Comparison of ENCODE assay signal across 22 cellular contexts in the genomic region with DNA sequence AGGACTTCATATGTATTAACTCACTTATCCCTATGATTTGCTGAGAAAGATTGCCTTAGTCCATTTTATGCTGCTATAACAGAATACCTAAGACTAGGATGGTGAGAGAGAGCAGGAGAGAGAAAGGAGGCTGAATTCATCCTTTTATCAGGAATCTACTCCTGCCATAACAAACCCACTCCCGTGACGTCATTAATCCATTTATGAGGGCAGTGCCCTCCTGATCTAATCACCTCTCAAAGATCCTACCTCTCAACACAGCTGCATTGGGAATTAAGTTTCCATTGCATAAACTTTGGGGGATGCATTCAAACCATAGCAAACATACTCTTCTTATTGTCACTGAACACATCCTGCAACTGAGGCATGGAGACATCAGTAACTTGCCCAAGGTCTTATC.
DNase-seq lines count a peak whose midpoint lies in the region; ATAC-seq, FAIRE-seq and TF ChIP-seq lines count a peak whose summit lies in the region.
"Had no signal": no experiment of that assay in that cellular context is flagged by ENCODE, and none has a peak within 500 bp of the region (broad histone marks: within the 10 kb centered on the region; RNA-seq: fewer than 3 reads in every experiment).

No MANE protein-coding gene starts in this region.

- in situ Hi-C loops in K562 (cut with MboI), result no loop called here

- H3K36me3 ChIP-seq in GM23338 (ENCODE audit: insufficient read depth) (no peaks in the 10 kb centered on the region), K562 (ENCODE audit: control insufficient read depth, insufficient read depth, low read length) (no peaks in the 10 kb centered on the region), osteoblast (ENCODE audit: insufficient read depth, low read length) (no peaks in the 10 kb centered on the region)

- CTCF ChIA-PET in K562 (lab: Yijun Ruan, JAX; ENCODE audit: low intra/inter-chr PET ratio), result no interaction called here

- ATAC-seq in GM23338 (no peak), K562 (no peak)

- no peak for TF ChIP-seq POLR2A in K562 (conservative IDR thresholded peaks at IDR 0.05)

- WGBS in K562 (ENCODE audit: insufficient coverage, low coverage, missing lambda C conversion rate), result 0% methylated on average over 2 of the region's 2 CpGs

- TF ChIP-seq CTCF in GM23338 (conservative IDR thresholded peaks at IDR 0.05; ENCODE audit: low read depth in 2 of 2), result no peak
- no peak for TF ChIP-seq CTCF in K562 (IDR thresholded peaks at IDR 0.05 in 2 of 3, conservative IDR thresholded peaks at IDR 0.05 in 1 of 3; ENCODE audit: insufficient read depth in 2 of 3, low read depth in 1 of 3, low read length in 3 of 3)
- no peak for TF ChIP-seq CTCF in osteoblast (IDR thresholded peaks at IDR 0.05; ENCODE audit: extremely low read depth, low read depth, low read length)

- no peaks in the 10 kb centered on the region for H3F3A ChIP-seq in GM23338 (replicated peaks; ENCODE audit: low read depth)

- no peak overlapping the region for H3K4me3 ChIP-seq in GM23338
- H3K4me3 ChIP-seq in K562, result no peak overlapping the region
- no peak overlapping the region for H3K4me3 ChIP-seq in osteoblast (ENCODE audit: insufficient read depth, low read length)
- H3K4me3 ChIP-seq: A549 had no signal

- no peak overlapping the region for H3K27ac Mint-ChIP-seq in GM23338
- H3K27ac Mint-ChIP-seq: CD4-positive, alpha-beta memory T cell had no signal

- BruUV-seq in K562 (replicated peaks; lab: Mats Ljungman, UMichigan), result no TSS peak

- no peak for TF ChIP-seq RAD21 in K562 (CRISPR knock-in tag; conservative IDR thresholded peaks at IDR 0.05 in 1 of 2, IDR thresholded peaks at IDR 0.05 in 1 of 2)

- peaks cover 12% of the 10 kb centered on the region for H3K9me2 ChIP-seq in GM23338 (ENCODE audit: insufficient read depth)

- H3K4me2 ChIP-seq in GM23338, result no peak overlapping the region
- no peak overlapping the region for H3K4me2 ChIP-seq in K562 (ENCODE audit: insufficient read depth, low read length)
- H3K4me2 ChIP-seq in osteoblast (ENCODE audit: insufficient read depth, low read length), result no peak overlapping the region

- H3K4me1 Mint-ChIP-seq in GM23338, result peaks cover 8% of the 10 kb centered on the region; the same call in 1 of the 3 replicates

- no peaks in the 10 kb centered on the region for H3K9me1 ChIP-seq in K562 (ENCODE audit: control insufficient read depth, insufficient read depth, low read length)

- intact Hi-C loops in K562 (cut with micrococcal nuclease), result loop anchor here (10.0 kb wide), 1 partner anchor 96 kb away; no protein-coding TSS in a partner anchor

- no peaks in the 10 kb centered on the region for H3K9me3 Mint-ChIP-seq in GM23338
- H3K9me3 Mint-ChIP-seq: CD4-positive, alpha-beta memory T cell had no signal

- no peak for TF ChIP-seq EP300 in K562 (IDR thresholded peaks at IDR 0.05; ENCODE audit: low read length)

- H3K9me3 ChIP-seq in K562 (replicated peaks; ENCODE audit: control insufficient read depth, insufficient read depth, low read depth, low read length) (no peaks in the 10 kb centered on the region), osteoblast (ENCODE audit: low read depth, low read length) (no peaks in the 10 kb centered on the region)
- H3K9me3 ChIP-seq: A549 had no signal

- H3K27ac ChIP-seq in GM23338 (ENCODE audit: low read depth) (no peak overlapping the region), K562 (ENCODE audit: extremely low read depth, low read depth, low read length) (no peak overlapping the region), osteoblast (ENCODE audit: low read depth, low read length) (no peak overlapping the region)
- H3K27ac ChIP-seq: A549 had no signal

- no peaks in the 10 kb centered on the region for H3K36me3 Mint-ChIP-seq in GM23338 (ENCODE audit: low read depth)
- H3K36me3 Mint-ChIP-seq: CD4-positive, alpha-beta memory T cell had no signal

- no peak for DNase-seq in GM23338 (ENCODE audit: low spot score)
- peak; percentile 85 for DNase-seq in NCI-H82 (lab: John Stamatoyannopoulos, UW)
- no peak for DNase-seq in K562 (ENCODE audit: extremely low read depth in 1 of 4, low spot score in 3 of 4)
- DNase-seq in osteoblast (ENCODE audit: insufficient read length, low spot score, missing footprints), result peak; percentile 25
- no peak for DNase-seq in activated gamma-delta T cell treated with Interleukin-2 at 50 U/mL for 16 hours
- DNase-seq in NCI-H1436 treated with DMSO at 0.1 percent for 48 hours (lab: John Stamatoyannopoulos, UW), result no peak
- no peak for DNase-seq in activated T-cell treated with anti-CD3 and anti-CD28 coated beads, Interleukin-2, amount 50 U/mL, for 48 hours
- DNase-seq: 8988T; ACHN; AML-193; C1 segment of cervical spinal cord; Calu3; CD4-positive, alpha-beta memory T cell; COR-L47; DMS79 treated with DMSO at 0.1 percent for 48 hours; GF-D8; H7; HCEC 1CT had no signal

- H3K27me3 Mint-ChIP-seq in GM23338 (ENCODE audit: insufficient read depth, low read depth, poor library complexity), result no peaks in the 10 kb centered on the region
- H3K27me3 Mint-ChIP-seq: CD4-positive, alpha-beta memory T cell had no signal

- H3K4me1 ChIP-seq in GM23338 (ENCODE audit: insufficient read depth), result peaks cover 3% of the 10 kb centered on the region; the same call in 1 of the 2 replicates
- H3K4me1 ChIP-seq in K562 (replicated peaks in 1 of 2; ENCODE audit: control insufficient read depth in 2 of 2, insufficient read depth in 2 of 2, low read length in 2 of 2), result no peaks in the 10 kb centered on the region
- no peaks in the 10 kb centered on the region for H3K4me1 ChIP-seq in osteoblast (ENCODE audit: insufficient read depth, low read length)

- H2AFZ ChIP-seq in GM23338 (peak overlapping the region; percentile 10; the same call in 1 of the 2 replicates), K562 (ENCODE audit: low read depth, low read length) (no peak overlapping the region), osteoblast (ENCODE audit: low read length) (no peak overlapping the region)

- POLR2A ChIA-PET in K562 (lab: Yijun Ruan, JAX), result interaction anchor here (0.8 kb wide), 1 partner anchor 8 kb away, joined by 3 read pairs; no protein-coding TSS in a partner anchor

- H3K9ac ChIP-seq in K562 (ENCODE audit: insufficient read depth in 1 of 2, low read depth in 2 of 2, low read length in 2 of 2), result no peak overlapping the region

- no peak overlapping the region for H3K4me3 Mint-ChIP-seq in GM23338
- H3K4me3 Mint-ChIP-seq: CD4-positive, alpha-beta memory T cell had no signal

- H3K79me2 ChIP-seq in GM23338 (replicated peaks; ENCODE audit: insufficient read depth) (no peaks in the 10 kb centered on the region), K562 (ENCODE audit: control insufficient read depth, insufficient read depth, low read length) (no peaks in the 10 kb centered on the region), osteoblast (ENCODE audit: insufficient read depth, low read length) (no peaks in the 10 kb centered on the region)

- H4K20me1 ChIP-seq in GM23338 (replicated peaks; ENCODE audit: insufficient read depth) (no peaks in the 10 kb centered on the region), K562 (replicated peaks; ENCODE audit: control insufficient read depth, insufficient read depth, low read length) (no peaks in the 10 kb centered on the region), osteoblast (ENCODE audit: insufficient read depth, low read length) (no peaks in the 10 kb centered on the region)

- H3K27me3 ChIP-seq in GM23338 (ENCODE audit: insufficient read depth) (no peaks in the 10 kb centered on the region), K562 (ENCODE audit: control insufficient read depth in 2 of 2, insufficient read depth in 2 of 2, low read length in 2 of 2) (peaks cover 5 to 24% of the 10 kb centered on the region in 2 experiments; a peak in 3 of 5 replicates), osteoblast (ENCODE audit: insufficient read depth, low read length) (no peaks in the 10 kb centered on the region)

- no peak for FAIRE-seq in K562 (lab: Jason Lieb, UNC)
- FAIRE-seq: A549, GM12891, GM18507, H1 had no signal

TF ChIP-seq in GM23338, 12 proteins besides CTCF, POLR2A, EP300 and RAD21 (continues in another document):
- no peak for TF ChIP-seq ZNF331 (CRISPR knock-in tag; IDR thresholded peaks at IDR 0.05; ENCODE audit: low read depth)
- no peak for TF ChIP-seq ZNF114 (CRISPR knock-in tag; IDR thresholded peaks at IDR 0.05)

TF ChIP-seq in K562, 482 proteins besides CTCF, POLR2A, EP300 and RAD21:
- TF ChIP-seq CSDE1 (IDR thresholded peaks at IDR 0.05) (no peak), ZNF3 (CRISPR knock-in tag; IDR thresholded peaks at IDR 0.05) (no peak), ATF1 (CRISPR knock-in tag; IDR thresholded peaks at IDR 0.05) (no peak), ATF1 (tag; IDR thresholded peaks at IDR 0.05) (peak; percentile 38)

Comparison
In these comparisons a context has a peak if more than half of its experiments do, and no peak if none do; other contexts are left out.
1. DNase-seq: peak in NCI-H82 (single experiment) and osteoblast (single experiment); none in GM23338 (single experiment), K562 (0 of 4), activated gamma-delta T cell treated with Interleukin-2 at 50 U/mL for 16 hours (single experiment), NCI-H1436 treated with DMSO at 0.1 percent for 48 hours (single experiment) and activated T-cell treated with anti-CD3 and anti-CD28 coated beads, Interleukin-2, amount 50 U/mL, for 48 hours (0 of 2).